8 cellular contexts compared by ENCODE assay signal in the genomic region with DNA sequence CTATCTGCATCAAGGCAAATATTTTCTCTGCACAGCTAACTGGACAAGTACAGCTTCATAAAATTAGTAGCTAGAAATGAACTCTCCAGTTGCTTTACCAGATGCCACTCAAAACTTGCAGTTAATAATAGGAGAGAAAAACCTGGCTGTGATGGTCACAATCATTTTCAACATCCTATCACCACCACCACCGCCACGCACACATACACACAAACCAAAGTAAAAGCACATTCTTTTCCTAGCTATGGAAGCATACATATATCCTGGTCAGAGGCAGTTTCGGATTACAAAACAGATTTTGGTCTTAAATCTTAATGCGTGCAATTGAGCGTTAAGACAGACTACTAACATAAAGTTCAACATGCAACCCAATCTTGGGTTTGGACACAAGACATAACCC.
DNase-seq lines count a peak whose midpoint lies in the region; ATAC-seq and TF ChIP-seq lines count a peak whose summit lies in the region.

No MANE protein-coding gene starts in this region.

- H3K9me3 ChIP-seq in DOHH2 (ENCODE audit: control insufficient read depth, insufficient read depth, low read length), result peaks cover 4% of the 10 kb centered on the region; the same call in 1 of the 2 replicates
- H3K9me3 ChIP-seq in OCI-LY3 (ENCODE audit: insufficient read depth, low read length), result no peaks in the 10 kb centered on the region

- peaks cover 34% of the 10 kb centered on the region for H3K36me3 ChIP-seq in DOHH2 (ENCODE audit: control insufficient read depth, low read length)
- H3K36me3 ChIP-seq in OCI-LY3 (replicated peaks; ENCODE audit: low read depth, low read length), result peaks cover 2% of the 10 kb centered on the region

- H3K4me3 ChIP-seq in DOHH2 (ENCODE audit: low read length) (peak overlapping the region; percentile 99), OCI-LY3 (ENCODE audit: low read length) (peak overlapping the region; percentile 97)

- H3K27me3 ChIP-seq in DOHH2 (ENCODE audit: control insufficient read depth, low read length) (no peaks in the 10 kb centered on the region), OCI-LY3 (ENCODE audit: low read depth, low read length) (no peaks in the 10 kb centered on the region)

- H3K27ac ChIP-seq in DOHH2 (ENCODE audit: low read depth, low read length), result peak overlapping the region; percentile 72
- no peak overlapping the region for H3K27ac ChIP-seq in OCI-LY3 (ENCODE audit: low read length)
- H3K27ac ChIP-seq in epithelial cell of prostate, result peak overlapping the region; percentile 79

- DNase-seq in epithelial cell of prostate (ENCODE audit: low read depth, low spot score) (no peak), non-pigmented ciliary epithelial cell (ENCODE audit: low read depth) (peak; percentile 10), NCI-H1417 treated with DMSO at 0.1 percent for 48 hours (lab: John Stamatoyannopoulos, UW) (no peak)

- peaks cover 47% of the 10 kb centered on the region for H3K4me1 ChIP-seq in DOHH2 (ENCODE audit: control insufficient read depth, low read length)
- H3K4me1 ChIP-seq in OCI-LY3 (ENCODE audit: low read length), result peaks cover 14% of the 10 kb centered on the region

- ATAC-seq in HG03432 (IDR thresholded peaks at IDR 0.05; ENCODE audit: unreplicated experiment), result no peak
- ATAC-seq in GM18498 (IDR thresholded peaks at IDR 0.05; ENCODE audit: unreplicated experiment), result no peak
- no peak for ATAC-seq in GM19455 (IDR thresholded peaks at IDR 0.05; ENCODE audit: unreplicated experiment)

- H4K20me1 ChIP-seq in DOHH2 (ENCODE audit: control insufficient read depth, insufficient read depth, low read depth, low read length) (peaks cover 13% of the 10 kb centered on the region; the same call in 1 of the 2 replicates), OCI-LY3 (ENCODE audit: insufficient read depth, low read length) (peaks cover 28% of the 10 kb centered on the region)

- peaks cover 6% of the 10 kb centered on the region; the same call in 1 of the 2 replicates for H3F3A ChIP-seq in DOHH2 (ENCODE audit: control insufficient read depth, insufficient read depth)

- no peak overlapping the region for H2AFZ ChIP-seq in OCI-LY3 (ENCODE audit: low read depth, low read length)

- H3K9ac ChIP-seq in OCI-LY3 (ENCODE audit: low read length), result peak overlapping the region; percentile 84

- H3K79me2 ChIP-seq in DOHH2 (ENCODE audit: control insufficient read depth, low read length) (peaks cover 64% of the 10 kb centered on the region), OCI-LY3 (ENCODE audit: low read length) (peaks cover 61% of the 10 kb centered on the region)

- H3K9me2 ChIP-seq in DOHH2 (replicated peaks; ENCODE audit: control insufficient read depth, low read length), result no peaks in the 10 kb centered on the region

- no peak for TF ChIP-seq CTCF in DOHH2 (IDR thresholded peaks at IDR 0.05; ENCODE audit: low read depth, low read length, poor library complexity, severe bottlenecking)
- TF ChIP-seq CTCF in OCI-LY3 (IDR thresholded peaks at IDR 0.05; ENCODE audit: low read depth, low read length), result no peak

- peak overlapping the region; percentile 96 for H3K4me2 ChIP-seq in DOHH2 (ENCODE audit: low read length)
- H3K4me2 ChIP-seq in OCI-LY3 (ENCODE audit: low read length), result peak overlapping the region; percentile 89
